In the genomic region with DNA sequence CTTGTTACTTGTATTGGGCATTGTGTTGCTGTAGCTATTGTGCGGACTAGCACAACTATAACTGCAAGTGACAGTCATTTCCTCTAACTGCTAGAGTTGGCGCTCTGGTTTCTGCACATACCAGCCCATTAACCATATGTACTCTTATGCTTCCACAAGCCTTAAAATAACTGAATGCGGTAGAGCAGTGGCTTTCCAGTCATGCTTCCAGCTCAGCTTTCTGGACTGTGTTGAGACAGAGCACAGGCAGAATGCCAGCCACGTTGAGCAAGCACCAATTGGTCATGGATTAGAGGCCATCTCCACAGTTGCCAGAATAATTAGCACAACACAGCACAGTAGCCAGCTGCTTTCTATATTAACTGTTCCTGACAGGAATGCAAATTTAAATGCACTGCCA, we compare ENCODE assay signal across 9 cellular contexts. TPM values are rescaled to one million over a fixed set of nuclear protein-coding genes. Genes with fewer than 3 reads are reported as not detected.
DNase-seq lines count a peak whose midpoint lies in the region; ATAC-seq, FAIRE-seq and TF ChIP-seq lines count a peak whose summit lies in the region.
"Had no signal": no experiment of that assay in that cellular context is flagged by ENCODE, and none has a peak within 500 bp of the region (broad histone marks: within the 10 kb centered on the region; RNA-seq: fewer than 3 reads in every experiment).

No MANE protein-coding gene starts in this region.

- no peak overlapping the region for H3K4me3 Mint-ChIP-seq in activated naive CD8-positive, alpha-beta T cell treated with anti-CD3 and anti-CD28 coated beads for 36 hours
- no peak overlapping the region for H3K4me3 Mint-ChIP-seq in CD8-positive, alpha-beta T cell
- H3K4me3 Mint-ChIP-seq: activated T-helper 17 cell treated with anti-CD3 and anti-CD28 coated beads, Interleukin-2, amount 50 U/mL, for 72 hours had no signal

- H3K4me3 ChIP-seq in liver (ENCODE audit: low read depth in 1 of 3, low read length in 3 of 3) (no peak overlapping the region), HepG2 (replicated peaks in 1 of 3; ENCODE audit: insufficient read depth in 1 of 3, low read depth in 2 of 3, low read length in 3 of 3) (no peak overlapping the region)
- no peak overlapping the region for H3K4me3 ChIP-seq in CD8-positive, alpha-beta T cell (ENCODE audit: low read depth, low read length)

- H3K27ac Mint-ChIP-seq in activated naive CD8-positive, alpha-beta T cell treated with anti-CD3 and anti-CD28 coated beads for 36 hours = no peak overlapping the region
- H3K27ac Mint-ChIP-seq in CD8-positive, alpha-beta T cell = no peak overlapping the region
- H3K27ac Mint-ChIP-seq: activated T-helper 17 cell treated with anti-CD3 and anti-CD28 coated beads, Interleukin-2, amount 50 U/mL, for 72 hours had no signal

- FAIRE-seq in HepG2 (lab: Jason Lieb, UNC) = no peak

- no peaks in the 10 kb centered on the region for H4K20me1 ChIP-seq in HepG2 (ENCODE audit: insufficient read depth, low read length)

- H3K9me3 ChIP-seq in liver (ENCODE audit: control insufficient read depth in 4 of 4, low read length in 3 of 4) (no peaks in the 10 kb centered on the region), HepG2 (ENCODE audit: low read length) (no peaks in the 10 kb centered on the region)
- no peaks in the 10 kb centered on the region for H3K9me3 ChIP-seq in CD8-positive, alpha-beta T cell (ENCODE audit: low read length)

- peaks cover 2% of the 10 kb centered on the region for H3K79me2 ChIP-seq in HepG2 (ENCODE audit: insufficient read depth, low read length)

- H3K27me3 ChIP-seq in liver (ENCODE audit: control insufficient read depth in 4 of 4, insufficient read depth in 4 of 4, low read length in 3 of 4) (no peaks in the 10 kb centered on the region), HepG2 (ENCODE audit: control insufficient read depth in 1 of 2, insufficient read depth in 2 of 2, low read length in 2 of 2) (no peaks in the 10 kb centered on the region)
- H3K27me3 ChIP-seq in CD8-positive, alpha-beta T cell (ENCODE audit: insufficient read depth, low read length) = no peaks in the 10 kb centered on the region

- H3K9me3 Mint-ChIP-seq in activated naive CD8-positive, alpha-beta T cell treated with anti-CD3 and anti-CD28 coated beads for 36 hours = no peaks in the 10 kb centered on the region
- no peaks in the 10 kb centered on the region for H3K9me3 Mint-ChIP-seq in CD8-positive, alpha-beta T cell
- H3K9me3 Mint-ChIP-seq: activated T-helper 17 cell treated with anti-CD3 and anti-CD28 coated beads, Interleukin-2, amount 50 U/mL, for 72 hours had no signal

- POLR2A ChIA-PET in HepG2 (lab: Yijun Ruan, JAX) = no interaction called here
- POLR2A ChIA-PET in CD8-positive, alpha-beta T cell (lab: Charles Lee) = no interaction called here

- intact Hi-C loops in HepG2 (cut with micrococcal nuclease; ENCODE audit: unreplicated experiment) = no loop called here
- intact Hi-C loops in CD8-positive, alpha-beta T cell (cut with DNase I, micrococcal nuclease) = no loop called here

- TF ChIP-seq CTCF in liver (IDR thresholded peaks at IDR 0.05; ENCODE audit: low read depth, low read length, missing input control) (no peak), HepG2 (CRISPR knock-in tag; IDR thresholded peaks at IDR 0.05) (no peak)
- no peak for TF ChIP-seq CTCF in CD8-positive, alpha-beta T cell (IDR thresholded peaks at IDR 0.05)

- peaks cover 10% of the 10 kb centered on the region for H3K4me1 Mint-ChIP-seq in activated naive CD8-positive, alpha-beta T cell treated with anti-CD3 and anti-CD28 coated beads for 36 hours
- H3K4me1 Mint-ChIP-seq in CD8-positive, alpha-beta T cell (ENCODE audit: low read depth) = peaks cover 21% of the 10 kb centered on the region

- TF ChIP-seq EP300 in HepG2 (IDR thresholded peaks at IDR 0.05; ENCODE audit: low read depth in 2 of 2, low read length in 2 of 2) = no peak
- TF ChIP-seq EP300 in HepG2 (CRISPR knock-in tag; IDR thresholded peaks at IDR 0.05; ENCODE audit: borderline replicate concordance) = no peak

- TF ChIP-seq RAD21 in liver (IDR thresholded peaks at IDR 0.05) = peak; percentile 35 to 55
- no peak for TF ChIP-seq RAD21 in HepG2 (CRISPR knock-in tag; IDR thresholded peaks at IDR 0.05)

- no peaks in the 10 kb centered on the region for H3K27me3 Mint-ChIP-seq in activated naive CD8-positive, alpha-beta T cell treated with anti-CD3 and anti-CD28 coated beads for 36 hours
- no peaks in the 10 kb centered on the region for H3K27me3 Mint-ChIP-seq in CD8-positive, alpha-beta T cell (ENCODE audit: low read depth)
- H3K27me3 Mint-ChIP-seq: activated T-helper 17 cell treated with anti-CD3 and anti-CD28 coated beads, Interleukin-2, amount 50 U/mL, for 72 hours had no signal

- DNase-seq in HepG2 (ENCODE audit: low spot score) = no peak
- DNase-seq in cerebellar cortex (ENCODE audit: low spot score) = peak; percentile 86
- peak; percentile 92 for DNase-seq in left lobe of liver (ENCODE audit: low spot score)
- DNase-seq in stimulated activated naive CD4-positive, alpha-beta T cell (lab: John Stamatoyannopoulos, UW) = no peak
- no peak for DNase-seq in activated naive CD8-positive, alpha-beta T cell treated with anti-CD3 and anti-CD28 coated beads for 36 hours
- no peak for DNase-seq in CD8-positive, alpha-beta T cell

- ATAC-seq in HepG2 (no peak), left lobe of liver (peak; percentile 99), GM19395 (IDR thresholded peaks at IDR 0.05; ENCODE audit: unreplicated experiment) (no peak)
- no peak for ATAC-seq in CD8-positive, alpha-beta T cell
- ATAC-seq: activated T-helper 17 cell treated with anti-CD3 and anti-CD28 coated beads, Interleukin-2, amount 50 U/mL, for 72 hours had no signal

- H3K4me2 ChIP-seq in HepG2 (ENCODE audit: low read depth, low read length) = no peak overlapping the region

- WGBS in liver = 42% methylated on average over 4 of the region's 4 CpGs
- 80% methylated on average over 4 of the region's 4 CpGs for WGBS in HepG2 (ENCODE audit: low lambda C conversion rate)

- H3K9ac ChIP-seq in liver (ENCODE audit: low read depth in 1 of 2, low read length in 2 of 2) (no peak overlapping the region), HepG2 (ENCODE audit: insufficient read depth, low read depth, low read length) (no peak overlapping the region)

- in situ Hi-C loops in HepG2 (cut with HindIII; ENCODE audit: extremely low pct_ligation_motif_present, low pct_unique_long_range_greater_than_20kb) = no loop called here

- H3K36me3 Mint-ChIP-seq in activated naive CD8-positive, alpha-beta T cell treated with anti-CD3 and anti-CD28 coated beads for 36 hours = peaks cover 14% of the 10 kb centered on the region
- H3K36me3 Mint-ChIP-seq in CD8-positive, alpha-beta T cell = peaks cover 52% of the 10 kb centered on the region

- no peak overlapping the region for H2AFZ ChIP-seq in HepG2 (ENCODE audit: low read length)

- H3K36me3 ChIP-seq in liver (ENCODE audit: control insufficient read depth in 4 of 4, insufficient read depth in 3 of 4, low read depth in 1 of 4, low read length in 3 of 4) = peaks cover 0 to 16% (median 11%) of the 10 kb centered on the region in 4 donors
- peaks cover 5 to 16% of the 10 kb centered on the region in 2 experiments for H3K36me3 ChIP-seq in HepG2 (replicated peaks in 1 of 2; ENCODE audit: control insufficient read depth in 1 of 2, insufficient read depth in 2 of 2, low read length in 2 of 2)
- H3K36me3 ChIP-seq in CD8-positive, alpha-beta T cell (ENCODE audit: insufficient read depth, low read length) = no peaks in the 10 kb centered on the region

- peaks cover 2 to 11% (median 4%) of the 10 kb centered on the region in 4 donors for H3K4me1 ChIP-seq in liver (ENCODE audit: control insufficient read depth in 4 of 4, insufficient read depth in 4 of 4, low read length in 3 of 4)
- H3K4me1 ChIP-seq in HepG2 (ENCODE audit: insufficient read depth, low read length) = no peaks in the 10 kb centered on the region
- no peaks in the 10 kb centered on the region for H3K4me1 ChIP-seq in CD8-positive, alpha-beta T cell (ENCODE audit: insufficient read depth, low read length)

- H3K27ac ChIP-seq in liver (ENCODE audit: low read depth in 1 of 2, low read length in 2 of 2) (peak overlapping the region; percentile 33 to 72), HepG2 (ENCODE audit: extremely low read length, insufficient read depth, low read length) (no peak overlapping the region)
- no peak overlapping the region for H3K27ac ChIP-seq in CD8-positive, alpha-beta T cell (ENCODE audit: low read depth, low read length)

- TF ChIP-seq POLR2A in HepG2 (IDR thresholded peaks at IDR 0.05; ENCODE audit: insufficient read depth in 1 of 2, low read depth in 2 of 2, low read length in 2 of 2) = no peak

- CTCF ChIA-PET in HepG2 (lab: Yijun Ruan, JAX; ENCODE audit: low intra/inter-chr PET ratio, low total read pairs) = no interaction called here
- CTCF ChIA-PET in CD8-positive, alpha-beta T cell (lab: Charles Lee) = no interaction called here

- no TSS peak for BruUV-seq in HepG2 (replicated peaks; lab: Mats Ljungman, UMichigan)

RNA-seq across cellular contexts. Expression of a gene that starts 12.2 kb away (rescaled TPM):
- total RNA-seq in liver (10 to 100 TPM; 13.4 to 28.1 TPM), HepG2 (2016; rRNA removed; fragmentation: Illumina TruSeq; extraction: Trizol) (16.3 and 17.1 TPM in 2 replicates), left lobe of liver (16.1 TPM)
- polyA plus RNA-seq in liver (1 to 10 TPM; 5.7 to 6.7 TPM), HepG2 (2011; rRNA removed) (11.3 and 12.2 TPM in 2 replicates)
- 8.0 and 8.3 TPM in 2 replicates for total RNA-seq in HepG2 (2016; cell fraction: cytosol; rRNA removed; fragmentation: Illumina TruSeq; extraction: Trizol; ENCODE audit: low read depth)
- total RNA-seq in HepG2 (2016; cell fraction: insoluble cytoplasmic fraction; rRNA removed; fragmentation: Illumina TruSeq; extraction: Trizol) = 15.9 and 16.0 TPM in 2 replicates
- total RNA-seq in HepG2 (2016; cell fraction: membrane; rRNA removed; fragmentation: Illumina TruSeq; extraction: Trizol) = 17.6 and 18.4 TPM in 2 replicates
- 26.4 and 30.8 TPM in 2 replicates for total RNA-seq in HepG2 (2016; cell fraction: nucleus; rRNA removed; fragmentation: Illumina TruSeq; extraction: Trizol)
- polyA plus RNA-seq in HepG2 (2011; cell fraction: cytosol; rRNA removed) = 5.5 and 7.6 TPM in 2 replicates
- polyA plus RNA-seq in HepG2 (2011; cell fraction: nucleus; rRNA removed) = 20.0 and 23.4 TPM in 2 replicates
- polyA plus RNA-seq in HepG2 (2012) = 8.0 and 8.2 TPM in 2 replicates
- 3.2 and 4.0 TPM in 2 replicates for polyA plus RNA-seq in HepG2 (2016; cell fraction: cytosol; fragmentation: Illumina TruSeq; extraction: Trizol; ENCODE audit: low read depth)
- 11.4 and 12.3 TPM in 2 replicates for polyA plus RNA-seq in HepG2 (2016; cell fraction: insoluble cytoplasmic fraction; fragmentation: Illumina TruSeq; extraction: Trizol; ENCODE audit: low read depth)
- 8.0 and 8.4 TPM in 2 replicates for polyA plus RNA-seq in HepG2 (2016; cell fraction: membrane; fragmentation: Illumina TruSeq; extraction: Trizol; ENCODE audit: low read depth)
- 18.8 and 20.1 TPM in 2 replicates for polyA plus RNA-seq in HepG2 (2016; cell fraction: nucleus; fragmentation: Illumina TruSeq; extraction: Trizol; ENCODE audit: insufficient read depth, low read depth)
- polyA minus RNA-seq in HepG2 (2011; rRNA and poly(A)+ RNA removed; ENCODE audit: low replicate concordance) = 15.1 and 25.7 TPM in 2 replicates
- polyA minus RNA-seq in HepG2 (2011; cell fraction: cytosol; rRNA and poly(A)+ RNA removed) = 10.3 and 12.5 TPM in 2 replicates
- 66.4 and 75.7 TPM in 2 replicates for polyA minus RNA-seq in HepG2 (2011; cell fraction: nucleus; rRNA and poly(A)+ RNA removed)
- 10 to 100 TPM; 16.4 to 16.8 TPM for total RNA-seq in activated naive CD8-positive, alpha-beta T cell treated with anti-CD3 and anti-CD28 coated beads for 36 hours
- total RNA-seq in CD8-positive, alpha-beta T cell = 10 to 100 TPM; 12.5 to 13.2 TPM

RNA-seq across cellular contexts. Expression of a gene that starts 12.4 kb away (rescaled TPM):
- 10 to 100 TPM; 13.0 to 17.2 TPM for total RNA-seq in liver
- polyA plus RNA-seq in liver = 10 to 100 TPM; 21.3 to 26.8 TPM
- total RNA-seq in HepG2 (2016; rRNA removed; fragmentation: Illumina TruSeq; extraction: Trizol) = 7.4 and 13.8 TPM in 2 replicates
- 2.5 and 2.8 TPM in 2 replicates for total RNA-seq in HepG2 (2016; cell fraction: cytosol; rRNA removed; fragmentation: Illumina TruSeq; extraction: Trizol; ENCODE audit: low read depth)
- total RNA-seq in HepG2 (2016; cell fraction: insoluble cytoplasmic fraction; rRNA removed; fragmentation: Illumina TruSeq; extraction: Trizol) = 6.9 and 14.1 TPM in 2 replicates
- total RNA-seq in HepG2 (2016; cell fraction: membrane; rRNA removed; fragmentation: Illumina TruSeq; extraction: Trizol) = 3.3 and 4.0 TPM in 2 replicates
- 19.6 and 20.9 TPM in 2 replicates for total RNA-seq in HepG2 (2016; cell fraction: nucleus; rRNA removed; fragmentation: Illumina TruSeq; extraction: Trizol)
- polyA plus RNA-seq in HepG2 (2011; rRNA removed) = 8.7 and 8.9 TPM in 2 replicates
- 4.0 and 6.6 TPM in 2 replicates for polyA plus RNA-seq in HepG2 (2011; cell fraction: cytosol; rRNA removed)
- 4.1 and 4.8 TPM in 2 replicates for polyA plus RNA-seq in HepG2 (2011; cell fraction: nucleus; rRNA removed)
- 16.8 and 17.1 TPM in 2 replicates for polyA plus RNA-seq in HepG2 (2012)
- polyA plus RNA-seq in HepG2 (2016; cell fraction: cytosol; fragmentation: Illumina TruSeq; extraction: Trizol; ENCODE audit: low read depth) = 3.8 TPM in 2 replicates
- 11.5 and 11.8 TPM in 2 replicates for polyA plus RNA-seq in HepG2 (2016; cell fraction: insoluble cytoplasmic fraction; fragmentation: Illumina TruSeq; extraction: Trizol; ENCODE audit: low read depth)
- polyA plus RNA-seq in HepG2 (2016; cell fraction: membrane; fragmentation: Illumina TruSeq; extraction: Trizol; ENCODE audit: low read depth) = 4.2 and 4.3 TPM in 2 replicates
- 30.3 and 33.8 TPM in 2 replicates for polyA plus RNA-seq in HepG2 (2016; cell fraction: nucleus; fragmentation: Illumina TruSeq; extraction: Trizol; ENCODE audit: insufficient read depth, low read depth)
- 2.5 and 5.5 TPM in 2 replicates for polyA minus RNA-seq in HepG2 (2011; rRNA and poly(A)+ RNA removed; ENCODE audit: low replicate concordance)
- polyA minus RNA-seq in HepG2 (2011; cell fraction: cytosol; rRNA and poly(A)+ RNA removed) = 5.5 and 6.6 TPM in 2 replicates
- 17.9 and 18.2 TPM in 2 replicates for polyA minus RNA-seq in HepG2 (2011; cell fraction: nucleus; rRNA and poly(A)+ RNA removed)
- total RNA-seq in left lobe of liver = 16.0 TPM
- total RNA-seq in activated naive CD8-positive, alpha-beta T cell treated with anti-CD3 and anti-CD28 coated beads for 36 hours = 10 to 100 TPM; 11.4 to 11.6 TPM
- 1 to 10 TPM; 7.6 to 8.5 TPM for total RNA-seq in CD8-positive, alpha-beta T cell

Comparison
In these comparisons a context has a peak if more than half of its experiments do, and no peak if none do; other contexts are left out.
1. H3K27ac ChIP-seq: peak in liver (2 of 2); none in HepG2 (single experiment) and CD8-positive, alpha-beta T cell (single experiment).
2. DNase-seq: peak in cerebellar cortex (single experiment) and left lobe of liver (single experiment); none in HepG2 (single experiment), stimulated activated naive CD4-positive, alpha-beta T cell (0 of 6), activated naive CD8-positive, alpha-beta T cell treated with anti-CD3 and anti-CD28 coated beads for 36 hours (single experiment) and CD8-positive, alpha-beta T cell (0 of 7).